ENCODE assay signal across 1 cellular context in the genomic region with DNA sequence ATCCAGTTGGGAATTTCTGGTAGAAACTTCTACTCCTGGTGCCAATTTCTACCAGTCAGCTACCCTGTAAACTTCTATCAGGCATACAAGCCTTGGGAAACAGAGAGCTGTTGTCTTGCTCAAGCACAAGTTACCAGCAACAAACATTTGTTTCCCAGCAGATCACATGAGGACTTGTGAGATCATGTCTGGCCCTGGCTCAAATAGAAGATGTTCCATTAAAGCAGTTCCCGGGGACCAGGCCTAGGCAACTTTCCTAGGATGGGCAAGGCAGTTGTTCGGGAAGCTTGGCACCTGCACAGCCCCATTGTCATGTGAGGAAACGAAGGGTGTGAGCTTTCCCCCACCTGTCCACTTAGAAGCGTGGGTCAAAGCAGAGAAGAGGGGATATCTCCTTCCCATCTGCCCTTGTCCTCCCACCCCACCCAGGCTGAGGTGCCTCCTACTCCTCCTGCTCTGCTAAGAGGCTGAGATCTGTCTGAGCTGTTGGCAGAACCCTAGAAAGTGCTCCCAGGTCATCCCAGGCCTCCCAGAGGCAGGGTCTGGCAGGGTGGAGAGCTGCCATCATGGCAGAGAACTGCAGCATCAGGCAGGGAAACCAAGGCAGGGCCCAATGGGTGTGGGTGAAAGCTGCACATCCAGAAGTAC.
TF ChIP-seq lines count a peak whose summit lies in the region.

No MANE protein-coding gene starts in this region.

TF ChIP-seq in IMR-90, 13 proteins besides CTCF, POLR2A, EP300 and RAD21:
- TF ChIP-seq BHLHE40 (IDR thresholded peaks at IDR 0.05; ENCODE audit: low read depth, low read length) (0 out of 2 replicates have a peak, but pooled peaks have one; percentile 16), USF2 (IDR thresholded peaks at IDR 0.05; ENCODE audit: low read depth, low read length) (peak; percentile 41; the same call in 1 of the 2 replicates), RCOR1 (IDR thresholded peaks at IDR 0.05; ENCODE audit: insufficient replicate concordance, low read length) (no peak)
